Comparison of ENCODE assay signal across 8 cellular contexts in genomic region chr7:44980393-44981034, GRCh38. TPM values are rescaled to one million over a fixed set of nuclear protein-coding genes. Genes with fewer than 3 reads are reported as not detected.
DNase-seq lines count a peak whose midpoint lies in the region; ATAC-seq, FAIRE-seq and TF ChIP-seq lines count a peak whose summit lies in the region.

No MANE protein-coding gene starts in this region.

- DNase-seq in Daoy (ENCODE audit: low read depth): peak; percentile 87
- DNase-seq in Karpas-422: peak; percentile 96
- DNase-seq in activated T-cell treated with anti-CD3 and anti-CD28 coated beads for 48 hours (ENCODE audit: low read depth): peak; percentile 78
- DNase-seq in keratinocyte (ENCODE audit: low read depth, low spot score): no peak
- DNase-seq in stomach: no peak
- DNase-seq in NCI-H2029 treated with DMSO at 0.1 percent for 48 hours (lab: John Stamatoyannopoulos, UW): no peak
- DNase-seq in NCI-H1436 treated with DMSO at 0.1 percent for 48 hours (lab: John Stamatoyannopoulos, UW): no peak

- TF ChIP-seq POLR2A in stomach (IDR thresholded peaks at IDR 0.05): no peak

- H3K27ac ChIP-seq in Karpas-422 (ENCODE audit: low read length) (peak overlapping the region; percentile 95), keratinocyte (ENCODE audit: control insufficient read depth, insufficient read depth, low read length) (peak overlapping the region; percentile 73), stomach (peak overlapping the region in 4 of 5 donors; percentile 57 to 76 (median 69))

- H3K9me1 ChIP-seq in keratinocyte (ENCODE audit: control insufficient read depth, extremely low read depth, insufficient read depth, low read length): no peaks in the 10 kb centered on the region

- TF ChIP-seq CTCF in keratinocyte (optimal IDR thresholded peaks at IDR 0.05 in 1 of 3, IDR thresholded peaks at IDR 0.05 in 1 of 3, conservative IDR thresholded peaks at IDR 0.05 in 1 of 3; ENCODE audit: extremely low read depth in 1 of 3, insufficient read depth in 2 of 3, low read length in 3 of 3) (no peak), stomach (IDR thresholded peaks at IDR 0.05) (no peak)

- H3K4me3 ChIP-seq in Karpas-422 (ENCODE audit: low read length): peak overlapping the region; percentile 87
- H3K4me3 ChIP-seq in keratinocyte (ENCODE audit: control insufficient read depth in 2 of 3, extremely low read depth in 1 of 3, insufficient read depth in 2 of 3, low read depth in 1 of 3, low read length in 3 of 3): no peak overlapping the region
- no peak overlapping the region for H3K4me3 ChIP-seq in stomach

- H3K27me3 ChIP-seq in Karpas-422 (ENCODE audit: low read length) (no peaks in the 10 kb centered on the region), keratinocyte (ENCODE audit: control insufficient read depth, extremely low read depth, insufficient read depth, low read length) (no peaks in the 10 kb centered on the region), stomach (no peaks in the 10 kb centered on the region)

- H3K9me3 ChIP-seq in Karpas-422 (ENCODE audit: low read length): no peaks in the 10 kb centered on the region
- no peaks in the 10 kb centered on the region for H3K9me3 ChIP-seq in keratinocyte (ENCODE audit: control insufficient read depth, low read depth, low read length)
- H3K9me3 ChIP-seq in stomach: no peaks in the 10 kb centered on the region

- H3K9me2 ChIP-seq in Karpas-422 (replicated peaks; ENCODE audit: insufficient read depth, low read length): no peaks in the 10 kb centered on the region

- H4K20me1 ChIP-seq in Karpas-422 (ENCODE audit: insufficient read depth, low read depth, low read length) (peaks cover 26% of the 10 kb centered on the region), keratinocyte (ENCODE audit: control insufficient read depth, extremely low read depth, insufficient read depth, low read length) (peaks cover 20% of the 10 kb centered on the region)

- H3K4me1 ChIP-seq in Karpas-422 (ENCODE audit: low read length): peaks cover 96% of the 10 kb centered on the region
- peaks cover 52% of the 10 kb centered on the region for H3K4me1 ChIP-seq in keratinocyte (ENCODE audit: control insufficient read depth, extremely low read depth, insufficient read depth, low read length)
- peaks cover 13 to 57% (median 27%) of the 10 kb centered on the region in 4 donors for H3K4me1 ChIP-seq in stomach

- no peak for TF ChIP-seq EP300 in stomach (IDR thresholded peaks at IDR 0.05)

- dilution Hi-C loops in keratinocyte (cut with MboI; ENCODE audit: extremely low pct_ligation_motif_present, low sequenced_read_pairs): no loop called here

- WGBS in stomach, 5 donors: 57 to 67% (median 65%) methylated on average over 8 of the region's 8 CpGs

- H3K36me3 ChIP-seq in Karpas-422 (ENCODE audit: insufficient read depth, low read length) (peaks cover 46% of the 10 kb centered on the region), keratinocyte (ENCODE audit: control insufficient read depth in 2 of 2, extremely low read depth in 1 of 2, insufficient read depth in 2 of 2, low read length in 2 of 2) (peaks cover 21 to 33% of the 10 kb centered on the region in 2 experiments), stomach (peaks cover 27 to 84% (median 80%) of the 10 kb centered on the region in 4 donors)

- intact Hi-C loops in stomach (cut with DNase I; ENCODE audit: low total_unique reads): no loop called here

- H3K9ac ChIP-seq in Karpas-422 (ENCODE audit: low read length) (peak overlapping the region; percentile 97), keratinocyte (ENCODE audit: control insufficient read depth, extremely low read depth, insufficient read depth, low read length) (peak overlapping the region; percentile 48)

- H2AFZ ChIP-seq in Karpas-422 (ENCODE audit: low read length): no peak overlapping the region
- no peak overlapping the region for H2AFZ ChIP-seq in keratinocyte (ENCODE audit: control insufficient read depth, low read length)

- peak overlapping the region; percentile 98 for H3K4me2 ChIP-seq in Karpas-422 (ENCODE audit: low read depth, low read length, poor library complexity, severe bottlenecking)
- peak overlapping the region; percentile 30 for H3K4me2 ChIP-seq in keratinocyte (ENCODE audit: control insufficient read depth, extremely low read depth, insufficient read depth, low read depth, low read length)

- no peak for FAIRE-seq in keratinocyte (lab: Jason Lieb, UNC)

- peaks cover 46% of the 10 kb centered on the region for H3K79me2 ChIP-seq in Karpas-422 (ENCODE audit: low read length)
- peaks cover 29% of the 10 kb centered on the region for H3K79me2 ChIP-seq in keratinocyte (ENCODE audit: control insufficient read depth, insufficient read depth, low read length)

- ATAC-seq in GM21528 (IDR thresholded peaks at IDR 0.05; ENCODE audit: low FRiP score, unreplicated experiment): peak; percentile 42

RNA-seq across cellular contexts. Expression of gene MYO1G, which starts 1.7 kb away (rescaled TPM):
- total RNA-seq in Daoy (2014; rRNA removed; shearing (Covaris generic)): 0.06 and 0.34 TPM in 2 replicates
- 62.4 and 130 TPM in 2 replicates for total RNA-seq in Karpas-422 (2014; rRNA removed; shearing (Covaris generic); ENCODE audit: low replicate concordance)
- polyA plus RNA-seq in keratinocyte: 0.02 to 0.13 TPM (median 0.03 TPM) in 3 replicates
- polyA plus RNA-seq in keratinocyte (2011; ENCODE audit: low read depth): 0.20 TPM
- polyA plus RNA-seq in keratinocyte (2011; cell fraction: cytosol; rRNA removed): not detected in 2 replicates
- polyA plus RNA-seq in keratinocyte (2011; cell fraction: nucleus; rRNA removed): 0.09 and 0.12 TPM in 2 replicates
- polyA plus RNA-seq in keratinocyte (2012; ENCODE audit: low replicate concordance): 0.03 and 0.14 TPM in 2 replicates
- 0.13 to 0.26 TPM in 2 of 3 replicates, not detected in the other for polyA minus RNA-seq in keratinocyte
- 1.2 TPM for polyA minus RNA-seq in keratinocyte (2011; cell fraction: cytosol; rRNA and poly(A)+ RNA removed)
- polyA minus RNA-seq in keratinocyte (2011; cell fraction: nucleus; rRNA and poly(A)+ RNA removed): 0.54 and 0.63 TPM in 2 replicates
- 10 to 100 TPM in 1 of 5 donors, 1 to 10 TPM in 4; 1.7 to 16.7 (median 4.0) TPM for total RNA-seq in stomach
- 1 to 10 TPM; 2.0 to 3.4 (median 3.2) TPM for polyA plus RNA-seq in stomach

RNA-seq across cellular contexts. Expression of gene CCM2, which starts 19.5 kb away (rescaled TPM):
- total RNA-seq in Daoy (2014; rRNA removed; shearing (Covaris generic)): 67.6 and 68.8 TPM in 2 replicates
- 42.5 and 78.8 TPM in 2 replicates for total RNA-seq in Karpas-422 (2014; rRNA removed; shearing (Covaris generic); ENCODE audit: low replicate concordance)
- 44.8 to 70.0 TPM (median 57.5 TPM) in 3 replicates for polyA plus RNA-seq in keratinocyte
- polyA plus RNA-seq in keratinocyte (2011; ENCODE audit: low read depth): 31.5 TPM
- polyA plus RNA-seq in keratinocyte (2011; cell fraction: cytosol; rRNA removed): 58.8 and 93.0 TPM in 2 replicates
- 62.5 and 88.4 TPM in 2 replicates for polyA plus RNA-seq in keratinocyte (2011; cell fraction: nucleus; rRNA removed)
- 31.8 and 69.4 TPM in 2 replicates for polyA plus RNA-seq in keratinocyte (2012; ENCODE audit: low replicate concordance)
- polyA minus RNA-seq in keratinocyte: 60.1 to 222 TPM (median 81.8 TPM) in 3 replicates
- 93.0 TPM for polyA minus RNA-seq in keratinocyte (2011; cell fraction: cytosol; rRNA and poly(A)+ RNA removed)
- 33.3 and 46.5 TPM in 2 replicates for polyA minus RNA-seq in keratinocyte (2011; cell fraction: nucleus; rRNA and poly(A)+ RNA removed)
- 10 to 100 TPM in 4 of 5 donors, 1 to 10 TPM in 1; 1.8 to 31.7 (median 17.2) TPM for total RNA-seq in stomach
- polyA plus RNA-seq in stomach: 10 to 100 TPM; 33.1 to 39.0 (median 38.7) TPM

Comparison
In these comparisons a context has a peak if more than half of its experiments do, and no peak if none do; other contexts are left out.
1. DNase-seq: peak in Daoy (single experiment), Karpas-422 (single experiment) and activated T-cell treated with anti-CD3 and anti-CD28 coated beads for 48 hours (single experiment); none in keratinocyte (single experiment), stomach (single experiment), NCI-H2029 treated with DMSO at 0.1 percent for 48 hours (single experiment) and NCI-H1436 treated with DMSO at 0.1 percent for 48 hours (single experiment).
2. Peak in every context shown above with its lines, with median percentiles within 50 percentile points of each other: H3K27ac ChIP-seq.